8 cellular contexts compared by ENCODE assay signal in genomic region chr1:209207126-209207700, GRCh38.
DNase-seq lines count a peak whose midpoint lies in the region; ATAC-seq lines count a peak whose summit lies in the region.

No MANE protein-coding gene starts in this region.

- no peaks in the 10 kb centered on the region for H3K9me3 Mint-ChIP-seq in activated T-cell treated with anti-CD3 and anti-CD28 coated beads, Interleukin-2, amount 50 U/mL, for 24 hours

- H3K4me1 Mint-ChIP-seq in activated T-cell treated with anti-CD3 and anti-CD28 coated beads, Interleukin-2, amount 50 U/mL, for 24 hours (ENCODE audit: low read depth): peaks cover 3% of the 10 kb centered on the region

- peaks cover 53% of the 10 kb centered on the region for H3K27me3 Mint-ChIP-seq in activated T-cell treated with anti-CD3 and anti-CD28 coated beads, Interleukin-2, amount 50 U/mL, for 24 hours

- H3K4me1 ChIP-seq in ES-I3 (ENCODE audit: insufficient read depth, low read length): peaks cover 11% of the 10 kb centered on the region
- no peaks in the 10 kb centered on the region for H3K4me1 ChIP-seq in endocrine pancreas (ENCODE audit: control insufficient read depth, insufficient read depth, low read length)

- no peaks in the 10 kb centered on the region for H3K27me3 ChIP-seq in endocrine pancreas (ENCODE audit: control insufficient read depth, insufficient read depth, low read length)

- H3K4me3 Mint-ChIP-seq in activated T-cell treated with anti-CD3 and anti-CD28 coated beads, Interleukin-2, amount 50 U/mL, for 24 hours: no peak overlapping the region

- H3K27ac Mint-ChIP-seq in activated T-cell treated with anti-CD3 and anti-CD28 coated beads, Interleukin-2, amount 50 U/mL, for 24 hours: no peak overlapping the region

- DNase-seq in occipital lobe (lab: John Stamatoyannopoulos, UW): peak; percentile 75
- no peak for DNase-seq in activated T-cell treated with anti-CD3 and anti-CD28 coated beads, Interleukin-2, amount 50 U/mL, for 24 hours
- no peak for DNase-seq in activated CD4-positive, alpha-beta T cell treated with anti-CD3 and anti-CD28 coated beads, Interleukin-2, amount 50 U/mL, for 1 hour

- H3K9me3 ChIP-seq in ES-I3 (ENCODE audit: control insufficient read depth, insufficient read depth, low read length): no peaks in the 10 kb centered on the region
- no peaks in the 10 kb centered on the region for H3K9me3 ChIP-seq in endocrine pancreas (ENCODE audit: control insufficient read depth, low read length)

- peak overlapping the region; percentile 37 for H3K4me3 ChIP-seq in endocrine pancreas (ENCODE audit: control insufficient read depth, insufficient read depth, low read length)

- H3K36me3 ChIP-seq in ES-I3 (ENCODE audit: insufficient read depth, low read length): no peaks in the 10 kb centered on the region
- no peaks in the 10 kb centered on the region for H3K36me3 ChIP-seq in endocrine pancreas (ENCODE audit: control insufficient read depth, insufficient read depth, low read length)

- H3K36me3 Mint-ChIP-seq in activated T-cell treated with anti-CD3 and anti-CD28 coated beads, Interleukin-2, amount 50 U/mL, for 24 hours (ENCODE audit: low read depth): no peaks in the 10 kb centered on the region

- peak; percentile 36 for ATAC-seq in HG03064 (IDR thresholded peaks at IDR 0.05; ENCODE audit: low read depth, unreplicated experiment)
- no peak for ATAC-seq in GM18909 (IDR thresholded peaks at IDR 0.05; ENCODE audit: poor library complexity, unreplicated experiment)
- no peak for ATAC-seq in HG03039 (IDR thresholded peaks at IDR 0.05; ENCODE audit: unreplicated experiment)

- H3K9ac ChIP-seq in ES-I3 (ENCODE audit: low read depth, low read length) (peak overlapping the region; percentile 54; the same call in 1 of the 2 replicates), endocrine pancreas (ENCODE audit: control insufficient read depth, insufficient read depth, low read length) (peak overlapping the region; percentile 67)
